ENCODE assay signal across 10 cellular contexts in genomic region chr14:35368139-35368460, GRCh38. TPM values are rescaled to one million over a fixed set of nuclear protein-coding genes. Genes with fewer than 3 reads are reported as not detected.
A peak's percentile ranks its signal among the peaks of the same experiment; 100 is the strongest.
DNase-seq lines count a peak whose midpoint lies in the region; ATAC-seq lines count a peak whose summit lies in the region.
"Had no signal": no experiment of that assay in that cellular context is flagged by ENCODE, and none has a peak within 500 bp of the region (broad histone marks: within the 10 kb centered on the region; RNA-seq: fewer than 3 reads in every experiment).

No MANE protein-coding gene starts in this region.

- H3K36me3 ChIP-seq in BLaER1 treated with 17β-estradiol and CSF1 and Interleukin-3, amounts not matched to agents 10 nM and 100 nM, result no peaks in the 10 kb centered on the region

- H3K4me1 ChIP-seq in BLaER1 treated with 17β-estradiol and CSF1 and Interleukin-3, amounts not matched to agents 10 nM and 100 nM, result peaks cover 50 to 88% (median 59%) of the 10 kb centered on the region in 10 experiments
- H3K4me1 ChIP-seq: parathyroid adenoma had no signal

- H3K4me1 Mint-ChIP-seq in activated naive CD8-positive, alpha-beta T cell treated with anti-CD3 and anti-CD28 coated beads for 36 hours, result peaks cover 55% of the 10 kb centered on the region
- peaks cover 34 to 37% of the 10 kb centered on the region in 2 donors for H3K4me1 Mint-ChIP-seq in natural killer cell treated with Interleukin-12 subunit alpha and Interleukin-12 subunit beta and Interleukin-15 and Interleukin-18, amount 100 ng/mL, for 72 hours (ENCODE audit: low read depth in 2 of 2)

- peak; percentile 28 for ATAC-seq in GM19452 (IDR thresholded peaks at IDR 0.05; ENCODE audit: unreplicated experiment)
- ATAC-seq in natural killer cell treated with Interleukin-12 subunit alpha and Interleukin-12 subunit beta and Interleukin-15 and Interleukin-18, amount 100 ng/mL, for 72 hours, result no peak

- 0 out of 20 replicates have a peak overlapping the region, but pooled peaks of 1 of the 10 experiments have one; percentile 4 for H3K4me3 ChIP-seq in BLaER1 treated with 17β-estradiol and CSF1 and Interleukin-3, amounts not matched to agents 10 nM and 100 nM

- peak overlapping the region; percentile 24 to 82 (median 65); a peak in 17 of 22 replicates for H3K9ac ChIP-seq in BLaER1 treated with 17β-estradiol and CSF1 and Interleukin-3, amounts not matched to agents 10 nM and 100 nM
- H3K9ac ChIP-seq: parathyroid adenoma had no signal

- H3K27ac Mint-ChIP-seq in activated naive CD8-positive, alpha-beta T cell treated with anti-CD3 and anti-CD28 coated beads for 36 hours, result peak overlapping the region; percentile 92
- peak overlapping the region; percentile 96 to 100 for H3K27ac Mint-ChIP-seq in natural killer cell treated with Interleukin-12 subunit alpha and Interleukin-12 subunit beta and Interleukin-15 and Interleukin-18, amount 100 ng/mL, for 72 hours

- peaks cover 4% of the 10 kb centered on the region for H3K36me3 Mint-ChIP-seq in activated naive CD8-positive, alpha-beta T cell treated with anti-CD3 and anti-CD28 coated beads for 36 hours
- no peaks in the 10 kb centered on the region for H3K36me3 Mint-ChIP-seq in natural killer cell treated with Interleukin-12 subunit alpha and Interleukin-12 subunit beta and Interleukin-15 and Interleukin-18, amount 100 ng/mL, for 72 hours

- no peaks in the 10 kb centered on the region for H3K27me3 ChIP-seq in BLaER1 treated with 17β-estradiol and CSF1 and Interleukin-3, amounts not matched to agents 10 nM and 100 nM

- H3K9me3 Mint-ChIP-seq in activated naive CD8-positive, alpha-beta T cell treated with anti-CD3 and anti-CD28 coated beads for 36 hours, result peaks cover 4% of the 10 kb centered on the region
- peaks cover 3% of the 10 kb centered on the region for H3K9me3 Mint-ChIP-seq in natural killer cell treated with Interleukin-12 subunit alpha and Interleukin-12 subunit beta and Interleukin-15 and Interleukin-18, amount 100 ng/mL, for 72 hours

- peak overlapping the region in 10 of 11 experiments; percentile 65 to 95 (median 78); a peak in 19 of 22 replicates for H3K27ac ChIP-seq in BLaER1 treated with 17β-estradiol and CSF1 and Interleukin-3, amounts not matched to agents 10 nM and 100 nM
- H3K27ac ChIP-seq: parathyroid adenoma had no signal

- H3K4me3 Mint-ChIP-seq in activated naive CD8-positive, alpha-beta T cell treated with anti-CD3 and anti-CD28 coated beads for 36 hours, result peak overlapping the region; percentile 38
- H3K4me3 Mint-ChIP-seq in natural killer cell treated with Interleukin-12 subunit alpha and Interleukin-12 subunit beta and Interleukin-15 and Interleukin-18, amount 100 ng/mL, for 72 hours, result peak overlapping the region; percentile 48

- peaks cover 6 to 25% (median 15%) of the 10 kb centered on the region in 11 experiments; a peak in 20 of 22 replicates for H3K9me3 ChIP-seq in BLaER1 treated with 17β-estradiol and CSF1 and Interleukin-3, amounts not matched to agents 10 nM and 100 nM (replicated peaks in 1 of 11)

- H4K20me1 ChIP-seq in BLaER1 treated with 17β-estradiol and CSF1 and Interleukin-3, amounts not matched to agents 10 nM and 100 nM, result no peaks in the 10 kb centered on the region

- H3K4me2 ChIP-seq in BLaER1 treated with 17β-estradiol and CSF1 and Interleukin-3, amounts not matched to agents 10 nM and 100 nM, result peak overlapping the region; percentile 76 to 93 (median 83)

- DNase-seq in activated naive CD8-positive, alpha-beta T cell treated with anti-CD3 and anti-CD28 coated beads for 36 hours, result peak; percentile 21
- no peak for DNase-seq in natural killer cell treated with Interleukin-12 subunit alpha and Interleukin-12 subunit beta and Interleukin-15 and Interleukin-18, amount 100 ng/mL, for 72 hours (ENCODE audit: low spot score)
- DNase-seq in NCI-H524 (lab: John Stamatoyannopoulos, UW) (no peak), NCI-H774 (lab: John Stamatoyannopoulos, UW) (no peak), ureter (ENCODE audit: low spot score) (no peak), midbrain (lab: John Stamatoyannopoulos, UW) (no peak)
- DNase-seq: SHP77 had no signal

- no peaks in the 10 kb centered on the region for H3K27me3 Mint-ChIP-seq in activated naive CD8-positive, alpha-beta T cell treated with anti-CD3 and anti-CD28 coated beads for 36 hours
- H3K27me3 Mint-ChIP-seq in natural killer cell treated with Interleukin-12 subunit alpha and Interleukin-12 subunit beta and Interleukin-15 and Interleukin-18, amount 100 ng/mL, for 72 hours, result no peaks in the 10 kb centered on the region

RNA-seq across cellular contexts. Expression of gene NFKBIA, which starts 36.4 kb away (rescaled TPM):
- 100 to 1,000 TPM; 395 to 400 TPM for total RNA-seq in activated naive CD8-positive, alpha-beta T cell treated with anti-CD3 and anti-CD28 coated beads for 36 hours
- 1,000 to 10,000 TPM; 1,092 to 1,804 TPM for total RNA-seq in natural killer cell treated with Interleukin-12 subunit alpha and Interleukin-12 subunit beta and Interleukin-15 and Interleukin-18, amount 100 ng/mL, for 72 hours
- total RNA-seq in ureter, result 152 TPM
